In genomic region chr6:153263489-153263888, GRCh38 we compare ENCODE assay signal across 21 cellular contexts.
A peak's percentile ranks its signal among the peaks of the same experiment; 100 is the strongest.
DNase-seq lines count a peak whose midpoint lies in the region; ATAC-seq, FAIRE-seq and TF ChIP-seq lines count a peak whose summit lies in the region.
"Had no signal": no experiment of that assay in that cellular context is flagged by ENCODE, and none has a peak within 500 bp of the region (broad histone marks: within the 10 kb centered on the region; RNA-seq: fewer than 3 reads in every experiment).

No MANE protein-coding gene starts in this region.

- POLR2A ChIA-PET in HepG2 (lab: Yijun Ruan, JAX) = no interaction called here

- TF ChIP-seq CTCF in HepG2 (CRISPR knock-in tag; IDR thresholded peaks at IDR 0.05) = no peak
- TF ChIP-seq CTCF in right lobe of liver (IDR thresholded peaks at IDR 0.05) = no peak
- TF ChIP-seq CTCF in testis (IDR thresholded peaks at IDR 0.05) = no peak

- no peak overlapping the region for H3K27ac ChIP-seq in HepG2 (ENCODE audit: extremely low read length, insufficient read depth, low read length)
- no peak overlapping the region for H3K27ac ChIP-seq in right lobe of liver
- no peak overlapping the region for H3K27ac ChIP-seq in testis
- H3K27ac ChIP-seq: 22Rv1; A549; BLaER1 treated with 17β-estradiol and CSF1 and Interleukin-3, amounts not matched to agents 10 nM and 100 nM; C4-2B had no signal

- WGBS in HepG2 (ENCODE audit: low lambda C conversion rate) = 2% methylated on average over 5 of the region's 5 CpGs
- 41% methylated on average over 5 of the region's 5 CpGs for WGBS in right lobe of liver (ENCODE audit: insufficient coverage, low coverage, low lambda C conversion rate, missing lambda C conversion rate)
- WGBS in testis, 2 donors = 80 to 85% methylated on average over 5 of the region's 5 CpGs

- TF ChIP-seq POLR2A in HepG2 (IDR thresholded peaks at IDR 0.05; ENCODE audit: insufficient read depth in 1 of 2, low read depth in 2 of 2, low read length in 2 of 2) = no peak
- TF ChIP-seq POLR2A in right lobe of liver (IDR thresholded peaks at IDR 0.05) = no peak
- TF ChIP-seq POLR2A in testis (IDR thresholded peaks at IDR 0.05) = no peak

- H3K79me2 ChIP-seq in HepG2 (ENCODE audit: insufficient read depth, low read length) = no peaks in the 10 kb centered on the region

- CTCF ChIA-PET in HepG2 (lab: Yijun Ruan, JAX; ENCODE audit: low intra/inter-chr PET ratio, low total read pairs) = no interaction called here

- TF ChIP-seq EP300 in HepG2 (IDR thresholded peaks at IDR 0.05; ENCODE audit: low read depth in 2 of 2, low read length in 2 of 2) (no peak), HepG2 (CRISPR knock-in tag; IDR thresholded peaks at IDR 0.05; ENCODE audit: borderline replicate concordance) (no peak)

- DNase-seq in HepG2 (ENCODE audit: low spot score) = no peak
- no peak for DNase-seq in right lobe of liver
- DNase-seq in mesenteric fat pad (ENCODE audit: low spot score) = peak; percentile 28
- DNase-seq in superior temporal gyrus (ENCODE audit: extremely low spot score) = peak; percentile 12
- no peak for DNase-seq in testis
- DNase-seq in stimulated activated CD4-positive, alpha-beta T cell treated with anti-CD3 and anti-CD28 coated beads, Interleukin-15, amount 100 ng/mL, for 24 hours = no peak
- DNase-seq: AML-193; Caco-2; Calu3; CD4-positive, alpha-beta T cell; CD8-positive, alpha-beta T cell; DMS79 treated with DMSO at 0.1 percent for 48 hours; GF-D8 had no signal

- H3K4me3 ChIP-seq in HepG2 (replicated peaks in 1 of 3; ENCODE audit: insufficient read depth in 1 of 3, low read depth in 2 of 3, low read length in 3 of 3) (no peak overlapping the region), right lobe of liver (no peak overlapping the region), testis (no peak overlapping the region)
- H3K4me3 ChIP-seq: A549; BLaER1 treated with 17β-estradiol and CSF1 and Interleukin-3, amounts not matched to agents 10 nM and 100 nM had no signal

- H3K36me3 ChIP-seq in HepG2 (replicated peaks in 1 of 2; ENCODE audit: control insufficient read depth in 1 of 2, insufficient read depth in 2 of 2, low read length in 2 of 2) (no peaks in the 10 kb centered on the region), right lobe of liver (no peaks in the 10 kb centered on the region), testis (ENCODE audit: low read depth, missing control alignments) (no peaks in the 10 kb centered on the region)
- H3K36me3 ChIP-seq: BLaER1 treated with 17β-estradiol and CSF1 and Interleukin-3, amounts not matched to agents 10 nM and 100 nM had no signal

- H3K4me1 ChIP-seq in HepG2 (ENCODE audit: insufficient read depth, low read length) (no peaks in the 10 kb centered on the region), right lobe of liver (no peaks in the 10 kb centered on the region), testis (no peaks in the 10 kb centered on the region)
- H3K4me1 ChIP-seq: A549; BLaER1 treated with 17β-estradiol and CSF1 and Interleukin-3, amounts not matched to agents 10 nM and 100 nM; Caco-2 had no signal

- H4K20me1 ChIP-seq in HepG2 (ENCODE audit: insufficient read depth, low read length) = no peaks in the 10 kb centered on the region
- H4K20me1 ChIP-seq: BLaER1 treated with 17β-estradiol and CSF1 and Interleukin-3, amounts not matched to agents 10 nM and 100 nM had no signal

- H3K27me3 ChIP-seq in HepG2 (ENCODE audit: control insufficient read depth in 1 of 2, insufficient read depth in 2 of 2, low read length in 2 of 2) = no peaks in the 10 kb centered on the region
- no peaks in the 10 kb centered on the region for H3K27me3 ChIP-seq in right lobe of liver
- H3K27me3 ChIP-seq in testis = no peaks in the 10 kb centered on the region
- H3K27me3 ChIP-seq: BLaER1 treated with 17β-estradiol and CSF1 and Interleukin-3, amounts not matched to agents 10 nM and 100 nM had no signal

- in situ Hi-C loops in HepG2 (cut with HindIII; ENCODE audit: extremely low pct_ligation_motif_present, low pct_unique_long_range_greater_than_20kb) = no loop called here

- H3K9me3 ChIP-seq in HepG2 (ENCODE audit: low read length) (no peaks in the 10 kb centered on the region), right lobe of liver (no peaks in the 10 kb centered on the region), testis (no peaks in the 10 kb centered on the region)
- H3K9me3 ChIP-seq: A549; BLaER1 treated with 17β-estradiol and CSF1 and Interleukin-3, amounts not matched to agents 10 nM and 100 nM; Caco-2 had no signal

- no peak for TF ChIP-seq RAD21 in HepG2 (CRISPR knock-in tag; IDR thresholded peaks at IDR 0.05)

- no peak for FAIRE-seq in HepG2 (lab: Jason Lieb, UNC)
- FAIRE-seq: A549, D721Med, G401.6, GM12891, GM19239 had no signal

- intact Hi-C loops in HepG2 (cut with micrococcal nuclease; ENCODE audit: unreplicated experiment) = no loop called here
- intact Hi-C loops in right lobe of liver (cut with DNase I) = no loop called here
- intact Hi-C loops in testis (cut with DNase I; ENCODE audit: low total_unique reads) = no loop called here

- BruUV-seq in HepG2 (replicated peaks; lab: Mats Ljungman, UMichigan) = no TSS peak

- no peak overlapping the region for H2AFZ ChIP-seq in HepG2 (ENCODE audit: low read length)

- H3K4me2 ChIP-seq in HepG2 (ENCODE audit: low read depth, low read length) = no peak overlapping the region
- H3K4me2 ChIP-seq: A549; BLaER1 treated with 17β-estradiol and CSF1 and Interleukin-3, amounts not matched to agents 10 nM and 100 nM had no signal

- ATAC-seq in HepG2 = no peak
- ATAC-seq in right lobe of liver = no peak
- ATAC-seq: A549; CD8-positive, alpha-beta T cell had no signal

- no peak overlapping the region for H3K9ac ChIP-seq in HepG2 (ENCODE audit: insufficient read depth, low read depth, low read length)
- H3K9ac ChIP-seq: BLaER1 treated with 17β-estradiol and CSF1 and Interleukin-3, amounts not matched to agents 10 nM and 100 nM had no signal

TF ChIP-seq in HepG2, 621 proteins besides CTCF, POLR2A, EP300 and RAD21:
- TF ChIP-seq ZNF800 (CRISPR knock-in tag; IDR thresholded peaks at IDR 0.05) = no peak
- peak; percentile 26 for TF ChIP-seq ZFP36 (IDR thresholded peaks at IDR 0.05; ENCODE audit: borderline replicate concordance, low read depth, low read length, partially characterized antibody)
TF ChIP-seq in HepG2: peak in this region for 1.

Comparison
In these comparisons a context has a peak if more than half of its experiments do, and no peak if none do; other contexts are left out.
1. DNase-seq: peak in mesenteric fat pad (single experiment) and superior temporal gyrus (single experiment); none in HepG2 (single experiment), right lobe of liver (0 of 3), testis (single experiment) and stimulated activated CD4-positive, alpha-beta T cell treated with anti-CD3 and anti-CD28 coated beads, Interleukin-15, amount 100 ng/mL, for 24 hours (single experiment).